8 cellular contexts compared by ENCODE assay signal in the genomic region with DNA sequence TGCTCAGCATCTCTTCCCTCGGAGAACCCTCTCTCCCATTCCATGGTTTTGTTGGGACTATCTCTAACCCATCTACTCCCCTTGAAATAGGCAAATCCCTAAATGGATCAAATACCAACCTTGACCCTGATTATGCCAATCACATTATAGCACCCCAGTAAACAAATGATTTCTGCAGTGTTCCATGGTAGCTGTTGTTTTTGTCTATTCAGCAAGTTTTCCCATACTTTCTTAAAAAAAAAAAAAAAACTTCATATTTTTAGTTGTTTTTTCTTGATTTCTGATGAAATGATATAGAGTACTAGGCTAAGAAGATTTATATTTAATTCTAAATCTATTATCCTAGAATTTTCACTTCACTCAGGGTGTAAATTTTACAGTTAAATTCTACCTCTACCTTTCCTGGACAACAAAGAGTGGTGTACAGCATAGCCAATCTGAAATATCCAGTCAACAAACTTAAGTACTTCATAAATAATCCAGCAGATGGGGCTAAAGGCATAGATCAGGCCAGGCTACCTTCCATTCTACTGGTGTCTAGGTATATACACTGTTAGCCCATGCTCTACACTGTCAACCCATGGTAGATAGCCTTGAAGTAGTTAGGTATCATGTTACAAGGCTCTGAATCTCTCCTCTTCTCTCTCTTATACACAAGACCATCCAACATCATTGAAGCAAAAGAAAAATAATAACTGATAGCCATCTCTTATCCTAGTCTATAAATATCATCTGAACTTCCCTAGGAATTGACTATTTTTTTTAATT.
A peak's percentile ranks its signal among the peaks of the same experiment; 100 is the strongest.
DNase-seq lines count a peak whose midpoint lies in the region; ATAC-seq and TF ChIP-seq lines count a peak whose summit lies in the region.

No MANE protein-coding gene starts in this region.

- H3K9ac ChIP-seq in Loucy (ENCODE audit: low read depth, low read length, poor library complexity, severe bottlenecking) (peak overlapping the region; percentile 13), PC-3 (ENCODE audit: low read length) (no peak overlapping the region)

- POLR2A ChIA-PET in PC-3 (lab: Charles Lee; ENCODE audit: unreplicated experiment), result interaction anchor here (0.7 kb wide), 1 partner anchor 15 kb away, joined by 6 read pairs; no protein-coding TSS in a partner anchor

- H3K4me2 ChIP-seq in Loucy (ENCODE audit: low read depth, low read length, poor library complexity, severe bottlenecking), result no peak overlapping the region
- no peak overlapping the region for H3K4me2 ChIP-seq in PC-3 (ENCODE audit: low read length)

- BruUV-seq in PC-3 (replicated peaks; lab: Mats Ljungman, UMichigan), result no TSS peak

- DNase-seq in AG20443 (ENCODE audit: low spot score) (peak; percentile 43), HFFc6 (peak; percentile 77), PC-3 (peak; percentile 90), cardiac fibroblast (ENCODE audit: low read depth in 2 of 2) (peak; percentile 81 to 84), kidney tubule cell (ENCODE audit: low spot score) (peak; percentile 79), type B pancreatic cell (ENCODE audit: extremely low spot score, unreplicated experiment) (no peak)

- H3K4me1 ChIP-seq in Loucy (ENCODE audit: insufficient read depth, low read length, poor library complexity, severe bottlenecking) (no peaks in the 10 kb centered on the region), PC-3 (ENCODE audit: insufficient read depth, low read length) (no peaks in the 10 kb centered on the region)

- peaks cover 43% of the 10 kb centered on the region for H3K4me1 Mint-ChIP-seq in HFFc6 (ENCODE audit: low read depth)
- H3K4me1 Mint-ChIP-seq in type B pancreatic cell (ENCODE audit: unreplicated experiment), result peaks cover 16% of the 10 kb centered on the region

- H3K27me3 Mint-ChIP-seq in HFFc6 (ENCODE audit: insufficient read depth) (no peaks in the 10 kb centered on the region; the same call in 1 of the 2 replicates), type B pancreatic cell (no peaks in the 10 kb centered on the region)

- H3K9me3 ChIP-seq in Loucy (ENCODE audit: insufficient read depth, low read depth, low read length) (no peaks in the 10 kb centered on the region), PC-3 (ENCODE audit: low read length) (no peaks in the 10 kb centered on the region)

- intact Hi-C loops in PC-3 (cut with micrococcal nuclease), result loop anchor here (1.0 to 10.0 kb wide), 7 partner anchors 47 to 634 kb away; a partner anchor contains a TSS

- no peaks in the 10 kb centered on the region for H3K79me2 ChIP-seq in Loucy (ENCODE audit: insufficient read depth, low read length)
- H3K79me2 ChIP-seq in PC-3 (ENCODE audit: low read length), result no peaks in the 10 kb centered on the region

- peak overlapping the region; percentile 86 for H3K27ac Mint-ChIP-seq in HFFc6
- H3K27ac Mint-ChIP-seq in type B pancreatic cell, result peak overlapping the region; percentile 64

- H2AFZ ChIP-seq in Loucy (ENCODE audit: low read length), result no peak overlapping the region
- H2AFZ ChIP-seq in PC-3 (ENCODE audit: low read length), result no peak overlapping the region

- no peaks in the 10 kb centered on the region for H4K20me1 ChIP-seq in Loucy (ENCODE audit: insufficient read depth, low read length, poor library complexity, severe bottlenecking)
- H4K20me1 ChIP-seq in PC-3 (ENCODE audit: low read length), result no peaks in the 10 kb centered on the region

- H3F3A ChIP-seq in Loucy (ENCODE audit: low read depth), result no peaks in the 10 kb centered on the region; the same call in 1 of the 2 replicates
- H3F3A ChIP-seq in PC-3 (ENCODE audit: low read length, unreplicated experiment), result no peaks in the 10 kb centered on the region

- no peak overlapping the region for H3K4me3 ChIP-seq in Loucy (ENCODE audit: low read length, poor library complexity, severe bottlenecking)
- no peak overlapping the region for H3K4me3 ChIP-seq in PC-3 (ENCODE audit: low read length)
- no peak overlapping the region for H3K4me3 ChIP-seq in cardiac fibroblast (replicated peaks in 1 of 2; ENCODE audit: low read depth in 2 of 2, low read length in 2 of 2)

- H3K9me2 ChIP-seq in Loucy (replicated peaks; ENCODE audit: low read depth, low read length) (no peaks in the 10 kb centered on the region), PC-3 (replicated peaks; ENCODE audit: low read length) (no peaks in the 10 kb centered on the region)

- H3K27me3 ChIP-seq in Loucy (ENCODE audit: insufficient read depth, low read length, poor library complexity, severe bottlenecking), result no peaks in the 10 kb centered on the region
- H3K27me3 ChIP-seq in PC-3 (ENCODE audit: low read length), result no peaks in the 10 kb centered on the region

- H3K36me3 ChIP-seq in Loucy (ENCODE audit: insufficient read depth, low read length) (peaks cover 20% of the 10 kb centered on the region; the same call in 1 of the 2 replicates), PC-3 (ENCODE audit: low read depth, low read length) (peaks cover 6% of the 10 kb centered on the region)

- H3K36me3 Mint-ChIP-seq in HFFc6 (ENCODE audit: low read depth) (peaks cover 20% of the 10 kb centered on the region), type B pancreatic cell (peaks cover 8% of the 10 kb centered on the region)

- no peak overlapping the region for H3K27ac ChIP-seq in PC-3 (ENCODE audit: low read length)

- CTCF ChIA-PET in PC-3 (lab: Charles Lee), result interaction anchor here (0.6 to 0.9 kb wide), 4 partner anchors 141 to 350 kb away, joined by 3 to 10 read pairs (median 4); no protein-coding TSS in a partner anchor

- no peaks in the 10 kb centered on the region for H3K9me3 Mint-ChIP-seq in HFFc6
- H3K9me3 Mint-ChIP-seq in type B pancreatic cell, result no peaks in the 10 kb centered on the region

- peak; percentile 43; the same call in 1 of the 2 replicates for TF ChIP-seq CTCF in GM12874 (IDR thresholded peaks at IDR 0.05; ENCODE audit: insufficient read depth, low read depth, low read length)
- peak; percentile 79 for TF ChIP-seq CTCF in HFFc6 (IDR thresholded peaks at IDR 0.05)
- peak; percentile 67 for TF ChIP-seq CTCF in Loucy (conservative IDR thresholded peaks at IDR 0.05; ENCODE audit: low read length)
- peak; percentile 78 for TF ChIP-seq CTCF in PC-3 (conservative IDR thresholded peaks at IDR 0.05; ENCODE audit: low read depth, low read length)
- TF ChIP-seq CTCF in cardiac fibroblast (IDR thresholded peaks at IDR 0.05; ENCODE audit: low read depth, low read length), result peak; percentile 48
- peak; percentile 80 for TF ChIP-seq CTCF in type B pancreatic cell (conservative IDR thresholded peaks at IDR 0.05)

- peak; percentile 99 for ATAC-seq in PC-3

- peak overlapping the region; percentile 54 for H3K4me3 Mint-ChIP-seq in HFFc6
- no peak overlapping the region for H3K4me3 Mint-ChIP-seq in type B pancreatic cell
